ENCODE assay signal across 27 cellular contexts in the genomic region with DNA sequence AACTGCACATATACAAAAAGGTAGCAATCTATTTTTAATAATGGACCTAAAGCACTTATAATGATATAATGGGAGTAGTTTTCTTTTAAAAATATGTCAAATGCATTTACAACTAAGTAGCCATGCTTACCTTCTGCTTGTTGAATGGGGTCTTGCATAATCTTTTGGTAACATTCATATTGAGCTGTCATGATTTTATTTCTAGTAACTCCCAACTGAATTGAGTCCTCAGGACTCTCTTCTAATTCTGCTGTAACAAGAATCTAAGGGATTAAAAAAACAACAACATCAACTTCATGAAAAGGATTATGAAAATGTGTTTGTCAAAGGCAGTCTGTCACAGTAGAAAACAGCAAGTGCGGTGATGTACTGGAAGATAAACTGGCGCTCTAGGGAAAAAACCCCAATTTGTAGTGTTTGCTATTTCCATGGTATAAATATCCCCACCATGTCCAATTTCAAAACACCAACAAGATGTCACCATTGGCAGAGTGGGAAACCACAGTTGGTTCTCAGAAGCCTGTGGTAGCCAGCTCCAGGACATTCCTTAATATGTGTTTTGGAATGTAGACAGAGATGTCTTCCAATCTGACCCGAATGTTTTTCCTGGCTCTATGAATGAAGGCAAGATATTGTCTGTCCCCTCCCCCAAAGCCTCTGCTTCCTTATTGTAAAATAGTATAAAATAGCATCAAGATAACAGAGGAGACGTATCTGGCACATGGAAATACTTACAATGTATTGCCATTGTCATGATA.
DNase-seq lines count a peak whose midpoint lies in the region; ATAC-seq and TF ChIP-seq lines count a peak whose summit lies in the region.
"Had no signal": no experiment of that assay in that cellular context is flagged by ENCODE, and none has a peak within 500 bp of the region (broad histone marks: within the 10 kb centered on the region; RNA-seq: fewer than 3 reads in every experiment).

No MANE protein-coding gene starts in this region.

- TF ChIP-seq POLR2A in gastroesophageal sphincter (IDR thresholded peaks at IDR 0.05), result no peak

- H3K27ac ChIP-seq in coronary artery (peak overlapping the region; percentile 20 to 75), tibial artery (peak overlapping the region; percentile 23 to 52), trophoblast cell (ENCODE audit: low read depth, low read length) (no peak overlapping the region), gastroesophageal sphincter (no peak overlapping the region), GM23338 (ENCODE audit: low read depth) (no peak overlapping the region)
- H3K27ac ChIP-seq: 22Rv1, esophagus squamous epithelium, GM23248, left lung, psoas muscle, VCaP had no signal

- no peaks in the 10 kb centered on the region for H3K27me3 Mint-ChIP-seq in GM23338 (ENCODE audit: insufficient read depth, low read depth, poor library complexity)
- H3K27me3 Mint-ChIP-seq: activated CD4-positive, alpha-beta T cell treated with anti-CD3 and anti-CD28 coated beads for 36 hours had no signal

- no peak overlapping the region for H3K9ac ChIP-seq in trophoblast cell (ENCODE audit: low read length)
- H3K9ac ChIP-seq: GM23248 had no signal

- no peak overlapping the region for H3K18ac ChIP-seq in trophoblast cell (ENCODE audit: low read length)

- peak overlapping the region; percentile 29 for H3K4me3 ChIP-seq in coronary artery
- no peak overlapping the region for H3K4me3 ChIP-seq in tibial artery
- H3K4me3 ChIP-seq in trophoblast cell (ENCODE audit: low read depth, low read length), result no peak overlapping the region
- H3K4me3 ChIP-seq in gastroesophageal sphincter, result no peak overlapping the region
- H3K4me3 ChIP-seq in GM23338, result no peak overlapping the region
- H3K4me3 ChIP-seq: esophagus squamous epithelium, GM23248, left lung, psoas muscle had no signal

- H3K4me2 ChIP-seq in trophoblast cell (ENCODE audit: low read length) (no peak overlapping the region), GM23338 (no peak overlapping the region)

- DNase-seq in Right ventricle myocardium inferior (ENCODE audit: missing footprints), result no peak
- no peak for DNase-seq in cardiac septum (ENCODE audit: low spot score)
- DNase-seq in coronary artery (ENCODE audit: low spot score), result no peak
- no peak for DNase-seq in left ventricle myocardium superior
- no peak for DNase-seq in tibial artery
- DNase-seq in trophoblast cell, result no peak
- no peak for DNase-seq in GM23338 (ENCODE audit: low spot score)
- DNase-seq: activated CD4-positive, alpha-beta T cell treated with anti-CD3 and anti-CD28 coated beads for 36 hours; activated naive CD4-positive, alpha-beta T cell treated with anti-CD3 and anti-CD28 coated beads, Interleukin-2, amount 50 U/mL, for 16 hours; activated T-cell treated with anti-CD3 and anti-CD28 coated beads for 4 hours; amygdala; central memory CD4-positive, alpha-beta T cell; esophagus squamous epithelium; GF-D8; GM23248; left lung; mesendoderm; NCI-H1048; NCI-H187; NCI-H2171; NCI-H510A; psoas muscle; stimulated activated naive CD4-positive, alpha-beta T cell treated with Interleukin-2 at 50 U/mL for 16 hours had no signal

- TF ChIP-seq CTCF in coronary artery (IDR thresholded peaks at IDR 0.05), result no peak
- TF ChIP-seq CTCF in tibial artery (IDR thresholded peaks at IDR 0.05), result no peak
- no peak for TF ChIP-seq CTCF in gastroesophageal sphincter (IDR thresholded peaks at IDR 0.05)
- TF ChIP-seq CTCF in GM23338 (conservative IDR thresholded peaks at IDR 0.05; ENCODE audit: low read depth in 2 of 2), result no peak

- H2AFZ ChIP-seq in trophoblast cell (ENCODE audit: insufficient read depth, low read length, poor library complexity) (no peak overlapping the region), GM23338 (no peak overlapping the region)
- H2AFZ ChIP-seq: GM23248 had no signal

- no peak overlapping the region for H3K14ac ChIP-seq in trophoblast cell (ENCODE audit: low read length)

- no peaks in the 10 kb centered on the region for H3F3A ChIP-seq in GM23338 (replicated peaks; ENCODE audit: low read depth)

- no peak overlapping the region for H2AK5ac ChIP-seq in trophoblast cell (ENCODE audit: low read length)

- no peaks in the 10 kb centered on the region for H3K79me1 ChIP-seq in trophoblast cell (ENCODE audit: low read length)

- no peak overlapping the region for H4K8ac ChIP-seq in trophoblast cell (ENCODE audit: low read depth, low read length)

- no peaks in the 10 kb centered on the region for H3K36me3 Mint-ChIP-seq in GM23338 (ENCODE audit: low read depth)

- peaks cover 0 to 14% (median 4%) of the 10 kb centered on the region in 3 donors for H3K36me3 ChIP-seq in tibial artery
- H3K36me3 ChIP-seq in trophoblast cell (ENCODE audit: control insufficient read depth in 1 of 2, insufficient read depth in 2 of 2, low read length in 2 of 2), result no peaks in the 10 kb centered on the region
- peaks cover 0 to 3% of the 10 kb centered on the region in 2 donors for H3K36me3 ChIP-seq in gastroesophageal sphincter
- H3K36me3 ChIP-seq in GM23338 (ENCODE audit: insufficient read depth), result no peaks in the 10 kb centered on the region
- H3K36me3 ChIP-seq: left lung had no signal

- WGBS in trophoblast cell (ENCODE audit: extremely low coverage, insufficient coverage, insufficient read length), result no CpG with 5 or more reads among the region's 4 CpGs
- WGBS in gastroesophageal sphincter (ENCODE audit: low coverage in 1 of 2), 2 donors, result 73 to 80% methylated on average over 4 of the region's 4 CpGs

- no peak overlapping the region for H2BK5ac ChIP-seq in trophoblast cell (ENCODE audit: low read depth, low read length, poor library complexity)

- no peaks in the 10 kb centered on the region for H3K79me2 ChIP-seq in trophoblast cell (ENCODE audit: control insufficient read depth, insufficient read depth, low read length, poor library complexity)
- no peaks in the 10 kb centered on the region for H3K79me2 ChIP-seq in GM23338 (replicated peaks; ENCODE audit: insufficient read depth)

- TF ChIP-seq EP300 in gastroesophageal sphincter (IDR thresholded peaks at IDR 0.05), result no peak

- no peaks in the 10 kb centered on the region for H3K9me2 ChIP-seq in GM23338 (ENCODE audit: insufficient read depth)

- no peak overlapping the region for H3K4ac ChIP-seq in trophoblast cell (ENCODE audit: low read depth, low read length)

- no peak overlapping the region for H4K91ac ChIP-seq in trophoblast cell (ENCODE audit: low read depth, low read length)

- intact Hi-C loops in Right ventricle myocardium inferior (cut with DNase I), result no loop called here
- intact Hi-C loops in cardiac septum (cut with DNase I), result no loop called here
- intact Hi-C loops in left ventricle myocardium superior (cut with micrococcal nuclease), result no loop called here
- intact Hi-C loops in tibial artery (cut with DNase I; ENCODE audit: low total_unique reads), result no loop called here

- ATAC-seq in Right ventricle myocardium inferior (peak; percentile 86), left ventricle myocardium superior (peak; percentile 89), gastroesophageal sphincter (no peak), GM23338 (no peak)
- ATAC-seq: activated CD4-positive, alpha-beta T cell treated with anti-CD3 and anti-CD28 coated beads for 36 hours; left lung; psoas muscle had no signal

- H3K4me1 Mint-ChIP-seq in GM23338, result peaks cover 9% of the 10 kb centered on the region; the same call in 2 of the 3 replicates
- H3K4me1 Mint-ChIP-seq: activated CD4-positive, alpha-beta T cell treated with anti-CD3 and anti-CD28 coated beads for 36 hours had no signal

- no peaks in the 10 kb centered on the region for H3K27me3 ChIP-seq in tibial artery
- H3K27me3 ChIP-seq in trophoblast cell (ENCODE audit: insufficient read depth, low read length), result no peaks in the 10 kb centered on the region
- no peaks in the 10 kb centered on the region for H3K27me3 ChIP-seq in gastroesophageal sphincter
- H3K27me3 ChIP-seq in GM23338 (ENCODE audit: insufficient read depth), result no peaks in the 10 kb centered on the region
- H3K27me3 ChIP-seq: esophagus squamous epithelium, left lung had no signal

- no peak overlapping the region for H3K4me3 Mint-ChIP-seq in GM23338
- H3K4me3 Mint-ChIP-seq: activated CD4-positive, alpha-beta T cell treated with anti-CD3 and anti-CD28 coated beads for 36 hours had no signal

- H3K4me1 ChIP-seq in tibial artery, result peaks cover 0 to 61% (median 8%) of the 10 kb centered on the region in 4 donors
- H3K4me1 ChIP-seq in trophoblast cell (ENCODE audit: control insufficient read depth in 1 of 2, insufficient read depth in 2 of 2, low read length in 2 of 2), result no peaks in the 10 kb centered on the region
- no peaks in the 10 kb centered on the region for H3K4me1 ChIP-seq in gastroesophageal sphincter
- H3K4me1 ChIP-seq in GM23338 (ENCODE audit: insufficient read depth), result peaks cover 4% of the 10 kb centered on the region; the same call in 1 of the 2 replicates
- H3K4me1 ChIP-seq: esophagus squamous epithelium, psoas muscle had no signal

- no peak overlapping the region for H3K27ac Mint-ChIP-seq in GM23338
- H3K27ac Mint-ChIP-seq: activated CD4-positive, alpha-beta T cell treated with anti-CD3 and anti-CD28 coated beads for 36 hours; activated T-helper 2 cell treated with anti-CD3 and anti-CD28 coated beads, Interferon-gamma antibody, Interleukin-2, Interleukin-4, amounts not matched to agents 10 μg/mL and 5 μg/mL and 100 μg/mL, durations not matched to agents 14 hours and 24 hours and 36 hours had no signal

- H4K12ac ChIP-seq in trophoblast cell (ENCODE audit: low read depth, low read length), result no peak overlapping the region

- H3K9me3 ChIP-seq in tibial artery, result no peaks in the 10 kb centered on the region
- H3K9me3 ChIP-seq in trophoblast cell (ENCODE audit: insufficient read depth, low read depth, low read length), result no peaks in the 10 kb centered on the region
- no peaks in the 10 kb centered on the region for H3K9me3 ChIP-seq in gastroesophageal sphincter
- H3K9me3 ChIP-seq: esophagus squamous epithelium, left lung, psoas muscle had no signal

- H2BK120ac ChIP-seq in trophoblast cell (ENCODE audit: insufficient read depth, low read length, poor library complexity), result no peak overlapping the region

- no peak overlapping the region for H2BK12ac ChIP-seq in trophoblast cell (ENCODE audit: low read length)

- H4K20me1 ChIP-seq in GM23338 (replicated peaks; ENCODE audit: insufficient read depth), result no peaks in the 10 kb centered on the region

- H3K9me3 Mint-ChIP-seq in GM23338, result no peaks in the 10 kb centered on the region
- H3K9me3 Mint-ChIP-seq: activated T-helper 2 cell treated with anti-CD3 and anti-CD28 coated beads, Interferon-gamma antibody, Interleukin-2, Interleukin-4, amounts not matched to agents 10 μg/mL and 5 μg/mL and 100 μg/mL, durations not matched to agents 14 hours and 24 hours and 36 hours had no signal

- H3K23ac ChIP-seq in trophoblast cell (ENCODE audit: low read length), result no peak overlapping the region

TF ChIP-seq in GM23338, 12 proteins besides CTCF, POLR2A, EP300 and RAD21 (continues in another document):
- TF ChIP-seq CREB1 (CRISPR knock-in tag; IDR thresholded peaks at IDR 0.05; ENCODE audit: low read depth) (no peak), NANOG (IDR thresholded peaks at IDR 0.05; ENCODE audit: borderline replicate concordance) (no peak)

Comparison
In these comparisons a context has a peak if more than half of its experiments do, and no peak if none do; other contexts are left out.
1. ATAC-seq: peak in Right ventricle myocardium inferior (single experiment) and left ventricle myocardium superior (single experiment); none in gastroesophageal sphincter (single experiment) and GM23338 (single experiment).
2. H3K27ac ChIP-seq: peak in coronary artery (2 of 2) and tibial artery (2 of 2); none in trophoblast cell (single experiment), gastroesophageal sphincter (0 of 4) and GM23338 (single experiment).